In genomic region chr16:1778200-1779179, GRCh38 we compare ENCODE assay signal across 1 cellular context.
TF ChIP-seq lines count a peak whose summit lies in the region.

No MANE protein-coding gene starts in this region.

TF ChIP-seq in GM12891, 5 proteins besides CTCF, POLR2A, EP300 and RAD21 (continued from another document):
- no peak for TF ChIP-seq SPI1 (IDR thresholded peaks at IDR 0.05; ENCODE audit: low read depth, low read length)
TF ChIP-seq in GM12891: peak in this region for 0.
